Comparison of ENCODE assay signal across 8 cellular contexts in genomic region chr19:15331419-15332310, GRCh38. TPM values are rescaled to one million over a fixed set of nuclear protein-coding genes. Genes with fewer than 3 reads are reported as not detected.
DNase-seq lines count a peak whose midpoint lies in the region; ATAC-seq, FAIRE-seq and TF ChIP-seq lines count a peak whose summit lies in the region.

No MANE protein-coding gene starts in this region.

- TF ChIP-seq CTCF in glutamatergic neuron (IDR thresholded peaks at IDR 0.05; ENCODE audit: partially characterized antibody, unreplicated experiment) (no peak), pancreas (IDR thresholded peaks at IDR 0.05) (no peak), transverse colon (IDR thresholded peaks at IDR 0.05) (peak in 1 of 5 experiments; percentile 2)

- peak; percentile 29 for ATAC-seq in HG03139 (IDR thresholded peaks at IDR 0.05; ENCODE audit: unreplicated experiment)
- ATAC-seq in pancreas = peak; percentile 27 to 54 (median 50)

- intact Hi-C loops in pancreas (cut with DNase I) (no loop called here), transverse colon (cut with DNase I; ENCODE audit: low total_unique reads) (loop anchor here (5.0 kb wide), 1 partner anchor 69 kb away; no protein-coding TSS in a partner anchor)

- in situ Hi-C loops in transverse colon (cut with MboI; ENCODE audit: low pct_ligation_motif_present in 1 of 4, low pct_unique_long_range_greater_than_20kb in 1 of 4, low sequenced_read_pairs in 3 of 4) = no loop called here

- H3K4me1 Mint-ChIP-seq in glutamatergic neuron (ENCODE audit: low read depth, unreplicated experiment) = peaks cover 20% of the 10 kb centered on the region

- DNase-seq in NCI-H510A treated with DMSO at 0.1 percent for 48 hours (lab: John Stamatoyannopoulos, UW) (peak; percentile 15), NCI-H510A (lab: John Stamatoyannopoulos, UW) (no peak), glutamatergic neuron (peak; percentile 58), pancreas (peak; percentile 44 to 81 (median 68)), transverse colon (peak; percentile 64)
- DNase-seq in activated naive CD4-positive, alpha-beta T cell treated with Interleukin-2 at 50 U/mL for 16 hours = peak; percentile 73

- TF ChIP-seq POLR2A in Raji (IDR thresholded peaks at IDR 0.05; ENCODE audit: insufficient read depth, low read depth, low read length) (peak; percentile 22; the same call in 1 of the 2 replicates), transverse colon (IDR thresholded peaks at IDR 0.05) (no peak)

- peak overlapping the region; percentile 96 for H3K4me3 Mint-ChIP-seq in glutamatergic neuron (ENCODE audit: unreplicated experiment)

- no peak for TF ChIP-seq EP300 in transverse colon (IDR thresholded peaks at IDR 0.05; ENCODE audit: low read depth)

- peaks cover 9% of the 10 kb centered on the region for H3K9me3 Mint-ChIP-seq in glutamatergic neuron (ENCODE audit: unreplicated experiment)

- 0 to 1% methylated on average over 45 to 122 of the region's 122 CpGs for WGBS in pancreas, 2 donors
- WGBS in transverse colon (ENCODE audit: low coverage in 1 of 2), 2 donors = 0% methylated on average over 17 of the region's 122 CpGs; no CpG with 5 or more reads in 1 of the 2 donors

- peak overlapping the region; percentile 94 for H3K27ac Mint-ChIP-seq in glutamatergic neuron (ENCODE audit: unreplicated experiment)

- H3K36me3 Mint-ChIP-seq in glutamatergic neuron (ENCODE audit: unreplicated experiment) = no peaks in the 10 kb centered on the region

- H3K36me3 ChIP-seq in pancreas = no peaks in the 10 kb centered on the region
- H3K36me3 ChIP-seq in transverse colon = no peaks in the 10 kb centered on the region

- H3K4me1 ChIP-seq in pancreas (peaks cover 13 to 37% (median 28%) of the 10 kb centered on the region in 3 donors), transverse colon (peaks cover 17 to 55% (median 40%) of the 10 kb centered on the region in 4 donors)

- no peak for FAIRE-seq in pancreas (lab: Jason Lieb, UNC)

- no peaks in the 10 kb centered on the region for H3K9me3 ChIP-seq in pancreas
- H3K9me3 ChIP-seq in transverse colon = no peaks in the 10 kb centered on the region

- H3K27me3 Mint-ChIP-seq in glutamatergic neuron (ENCODE audit: unreplicated experiment) = peaks cover 12% of the 10 kb centered on the region

- H3K4me3 ChIP-seq in pancreas (peak overlapping the region; percentile 63 to 98 (median 81)), transverse colon (peak overlapping the region; percentile 82 to 98 (median 91))

- H3K27ac ChIP-seq in pancreas = peak overlapping the region; percentile 59 to 89 (median 86)
- H3K27ac ChIP-seq in transverse colon = peak overlapping the region; percentile 89 to 94 (median 94)

- no peaks in the 10 kb centered on the region for H3K27me3 ChIP-seq in pancreas
- no peaks in the 10 kb centered on the region for H3K27me3 ChIP-seq in transverse colon

RNA-seq across cellular contexts. Expression of gene BRD4, which starts 0.7 kb away (rescaled TPM):
- total RNA-seq in glutamatergic neuron (ENCODE audit: unreplicated experiment) (162 TPM), pancreas (10 to 100 TPM; 36.2 to 53.3 (median 39.9) TPM), transverse colon (10 to 100 TPM; 39.5 to 87.9 (median 61.2) TPM)
- 10 to 100 TPM; 16.9 to 41.2 TPM for polyA plus RNA-seq in pancreas

RNA-seq across cellular contexts. Expression of gene AKAP8, which starts 47.9 kb away (rescaled TPM):
- 28.9 TPM for total RNA-seq in glutamatergic neuron (ENCODE audit: unreplicated experiment)
- total RNA-seq in pancreas = 10 to 100 TPM; 14.7 to 23.1 (median 16.5) TPM
- polyA plus RNA-seq in pancreas = 10 to 100 TPM; 23.5 to 25.9 TPM
- total RNA-seq in transverse colon = 10 to 100 TPM; 21.6 to 75.2 (median 47.5) TPM
